ENCODE assay signal across 18 cellular contexts in genomic region chr10:109973430-109973829, GRCh38.
"Had no signal": no experiment of that assay in that cellular context is flagged by ENCODE, and none has a peak within 500 bp of the region (broad histone marks: within the 10 kb centered on the region; RNA-seq: fewer than 3 reads in every experiment).

No MANE protein-coding gene starts in this region.

- H3K4me3 ChIP-seq: coronary artery, skin epidermis, thoracic aorta, transverse colon had no signal

- H3K4me3 Mint-ChIP-seq: naive B cell; nephron progenitor cell; stimulated activated naive B cell treated with anti-CD40 and anti-IgM and Interleukin-4, amounts not matched to agents 10 μg/mL and 1 μg/mL and 100 μg/mL, for 72 hours; stimulated activated naive CD8-positive, alpha-beta T cell treated with anti-CD3 and anti-CD28 coated beads, Interleukin-15, amount 100 ng/mL, for 72 hours had no signal

- H3K36me3 Mint-ChIP-seq: naive B cell; stimulated activated naive B cell treated with anti-CD40 and anti-IgM and Interleukin-4, amounts not matched to agents 10 μg/mL and 1 μg/mL and 100 μg/mL, for 72 hours had no signal

- ATAC-seq: left colon; sciatic nerve; stimulated activated naive B cell treated with anti-CD40 and anti-IgM and Interleukin-4, amounts not matched to agents 10 μg/mL and 1 μg/mL and 100 μg/mL, for 72 hours; stimulated activated naive CD8-positive, alpha-beta T cell treated with anti-CD3 and anti-CD28 coated beads, Interleukin-15, amount 100 ng/mL, for 72 hours had no signal

- H3K27ac ChIP-seq: coronary artery, neutrophil, skin epidermis, thoracic aorta had no signal

- H3K27me3 Mint-ChIP-seq: stimulated activated naive CD8-positive, alpha-beta T cell treated with anti-CD3 and anti-CD28 coated beads, Interleukin-15, amount 100 ng/mL, for 72 hours had no signal

- DNase-seq: effector CD4-positive, alpha-beta T cell; foreskin melanocyte; head of caudate nucleus; hippocampal formation; left colon; mesendoderm; naive B cell; nephron progenitor cell; stimulated activated CD4-positive, alpha-beta T cell treated with anti-CD3 and anti-CD28 coated beads, Interleukin-2, amount 100 ng/mL, for 24 hours; stimulated activated CD4-positive, alpha-beta T cell treated with anti-CD3 and anti-CD28 coated beads, Interleukin-4, amount 100 ng/mL, for 4 hours; stimulated activated naive B cell treated with anti-CD40 and anti-IgM and Interleukin-4, amounts not matched to agents 10 μg/mL and 1 μg/mL and 100 μg/mL, for 72 hours; stimulated activated naive CD8-positive, alpha-beta T cell treated with anti-CD3 and anti-CD28 coated beads, Interleukin-15, amount 100 ng/mL, for 72 hours; transverse colon had no signal

- H3K27me3 ChIP-seq: neutrophil, transverse colon had no signal

- H3K9me3 ChIP-seq: neutrophil, thoracic aorta, transverse colon had no signal

- H3K27ac Mint-ChIP-seq: nephron progenitor cell; stimulated activated naive B cell treated with anti-CD40 and anti-IgM and Interleukin-4, amounts not matched to agents 10 μg/mL and 1 μg/mL and 100 μg/mL, for 72 hours; stimulated activated naive CD8-positive, alpha-beta T cell treated with anti-CD3 and anti-CD28 coated beads, Interleukin-15, amount 100 ng/mL, for 72 hours had no signal

- H3K36me3 ChIP-seq: neutrophil, thoracic aorta, transverse colon had no signal

- H3K9me3 Mint-ChIP-seq: naive B cell; nephron progenitor cell; stimulated activated naive B cell treated with anti-CD40 and anti-IgM and Interleukin-4, amounts not matched to agents 10 μg/mL and 1 μg/mL and 100 μg/mL, for 72 hours; stimulated activated naive CD8-positive, alpha-beta T cell treated with anti-CD3 and anti-CD28 coated beads, Interleukin-15, amount 100 ng/mL, for 72 hours had no signal

- H3K4me1 Mint-ChIP-seq: naive B cell; stimulated activated naive B cell treated with anti-CD40 and anti-IgM and Interleukin-4, amounts not matched to agents 10 μg/mL and 1 μg/mL and 100 μg/mL, for 72 hours had no signal
